28 cellular contexts compared by ENCODE assay signal in the genomic region with DNA sequence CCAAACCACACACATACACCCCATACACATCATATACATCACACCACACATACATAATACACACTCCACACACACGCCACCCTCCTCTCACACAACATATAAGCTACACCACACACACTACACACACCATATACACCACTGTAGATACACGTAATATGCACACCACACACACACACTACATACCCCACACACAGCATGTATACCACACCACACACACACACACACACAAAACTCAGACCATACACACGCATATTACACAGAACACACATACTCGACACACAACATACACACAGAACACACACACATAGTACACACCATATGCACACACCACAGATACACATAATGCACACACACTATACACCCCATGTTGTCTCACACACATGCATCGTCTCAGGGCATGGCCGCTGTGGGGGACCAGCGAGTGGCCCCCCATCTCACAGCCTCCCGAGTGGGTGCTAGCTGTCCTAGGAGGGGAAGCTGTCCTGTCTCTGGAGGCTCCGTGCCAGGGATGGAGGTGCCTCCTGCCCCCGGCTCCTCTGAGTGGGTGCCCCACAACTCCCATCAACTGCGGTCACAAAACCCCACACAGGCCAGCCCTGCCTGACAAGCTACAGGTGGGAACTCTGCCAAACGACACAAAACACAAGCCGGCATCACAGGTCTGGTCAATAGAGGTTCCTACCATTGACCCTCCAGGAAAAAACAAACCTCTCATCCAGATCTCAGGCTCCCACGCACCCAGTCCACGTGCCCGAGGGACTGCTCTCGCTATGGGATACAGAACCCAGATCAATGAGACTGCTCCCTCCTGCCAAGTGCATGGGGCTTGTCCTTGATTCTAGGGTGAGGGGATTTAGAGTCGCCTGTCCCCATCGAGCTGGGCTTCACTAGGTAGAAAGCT. TPM values are rescaled to one million over a fixed set of nuclear protein-coding genes. Genes with fewer than 3 reads are reported as not detected.
DNase-seq lines count a peak whose midpoint lies in the region; ATAC-seq, FAIRE-seq and TF ChIP-seq lines count a peak whose summit lies in the region.
"Had no signal": no experiment of that assay in that cellular context is flagged by ENCODE, and none has a peak within 500 bp of the region (broad histone marks: within the 10 kb centered on the region; RNA-seq: fewer than 3 reads in every experiment).

No MANE protein-coding gene starts in this region.

- H3K4me1 ChIP-seq in K562 (replicated peaks in 1 of 2; ENCODE audit: control insufficient read depth in 2 of 2, insufficient read depth in 2 of 2, low read length in 2 of 2), result peaks cover 0 to 19% of the 10 kb centered on the region in 2 experiments; a peak in 4 of 5 replicates
- peaks cover 67% of the 10 kb centered on the region for H3K4me1 ChIP-seq in HepG2 (ENCODE audit: insufficient read depth, low read length)
- H3K4me1 ChIP-seq in neuronal stem cell (ENCODE audit: control insufficient read depth in 2 of 2, insufficient read depth in 1 of 2, low read depth in 1 of 2, low read length in 2 of 2), result peaks cover 14 to 15% of the 10 kb centered on the region in 2 donors
- H3K4me1 ChIP-seq in sigmoid colon, result no peaks in the 10 kb centered on the region
- H3K4me1 ChIP-seq in A673 (ENCODE audit: insufficient read depth, low read length, poor library complexity, severe bottlenecking), result peaks cover 31% of the 10 kb centered on the region
- H3K4me1 ChIP-seq: HAP-1 had no signal

- H3K9ac ChIP-seq in K562 (ENCODE audit: insufficient read depth in 1 of 2, low read depth in 2 of 2, low read length in 2 of 2) (no peak overlapping the region), HepG2 (ENCODE audit: insufficient read depth, low read depth, low read length) (no peak overlapping the region), neuronal stem cell (ENCODE audit: low read depth, low read length, poor library complexity) (no peak overlapping the region)
- H3K9ac ChIP-seq: BLaER1, GM23248, SK-N-SH had no signal

- TF ChIP-seq EP300 in K562 (IDR thresholded peaks at IDR 0.05; ENCODE audit: low read length) (no peak), HepG2 (IDR thresholded peaks at IDR 0.05; ENCODE audit: low read depth in 2 of 2, low read length in 2 of 2) (no peak), HepG2 (CRISPR knock-in tag; IDR thresholded peaks at IDR 0.05; ENCODE audit: borderline replicate concordance) (no peak; the same call in 1 of the 2 replicates), sigmoid colon (IDR thresholded peaks at IDR 0.05) (no peak)

- CTCF ChIA-PET in K562 (lab: Yijun Ruan, JAX; ENCODE audit: low intra/inter-chr PET ratio) (no interaction called here), HepG2 (lab: Yijun Ruan, JAX; ENCODE audit: low intra/inter-chr PET ratio, low total read pairs) (no interaction called here), A673 (lab: Charles Lee) (no interaction called here)

- TF ChIP-seq POLR2A in K562 (conservative IDR thresholded peaks at IDR 0.05) (no peak), HepG2 (IDR thresholded peaks at IDR 0.05; ENCODE audit: insufficient read depth in 1 of 2, low read depth in 2 of 2, low read length in 2 of 2) (no peak), sigmoid colon (IDR thresholded peaks at IDR 0.05) (no peak)

- H3K9me3 ChIP-seq in K562 (replicated peaks; ENCODE audit: control insufficient read depth, insufficient read depth, low read depth, low read length), result no peaks in the 10 kb centered on the region
- no peaks in the 10 kb centered on the region for H3K9me3 ChIP-seq in HepG2 (ENCODE audit: low read length)
- no peaks in the 10 kb centered on the region for H3K9me3 ChIP-seq in neuronal stem cell (replicated peaks in 1 of 2; ENCODE audit: control insufficient read depth in 2 of 2, insufficient read depth in 1 of 2, low read depth in 1 of 2, low read length in 2 of 2)
- H3K9me3 ChIP-seq in sigmoid colon, result no peaks in the 10 kb centered on the region
- no peaks in the 10 kb centered on the region for H3K9me3 ChIP-seq in A673 (ENCODE audit: low read depth, low read length, poor library complexity, severe bottlenecking)
- H3K9me3 ChIP-seq: BLaER1, HAP-1, SK-N-SH had no signal

- H3K79me2 ChIP-seq in K562 (ENCODE audit: control insufficient read depth, insufficient read depth, low read length), result no peaks in the 10 kb centered on the region
- no peaks in the 10 kb centered on the region for H3K79me2 ChIP-seq in HepG2 (ENCODE audit: insufficient read depth, low read length)

- no peak overlapping the region for H2BK12ac ChIP-seq in neuronal stem cell (ENCODE audit: low read length)

- H3K4me3 ChIP-seq in K562 (no peak overlapping the region), HepG2 (replicated peaks in 1 of 3; ENCODE audit: insufficient read depth in 1 of 3, low read depth in 2 of 3, low read length in 3 of 3) (no peak overlapping the region), neuronal stem cell (ENCODE audit: low read length in 2 of 2) (peak overlapping the region in 1 of 2 donors; percentile 64), sigmoid colon (no peak overlapping the region), A673 (ENCODE audit: low read depth, low read length, poor library complexity, severe bottlenecking) (no peak overlapping the region)
- H3K4me3 ChIP-seq: BLaER1, GM23248, HAP-1 had no signal

- H2BK5ac ChIP-seq in neuronal stem cell (ENCODE audit: low read length), result no peak overlapping the region

- TF ChIP-seq CTCF in K562 (IDR thresholded peaks at IDR 0.05 in 2 of 3, conservative IDR thresholded peaks at IDR 0.05 in 1 of 3; ENCODE audit: insufficient read depth in 2 of 3, low read depth in 1 of 3, low read length in 3 of 3), result no peak
- TF ChIP-seq CTCF in HepG2 (CRISPR knock-in tag; IDR thresholded peaks at IDR 0.05), result no peak
- TF ChIP-seq CTCF in sigmoid colon (IDR thresholded peaks at IDR 0.05), result no peak
- TF ChIP-seq CTCF in A673 (conservative IDR thresholded peaks at IDR 0.05; ENCODE audit: low read depth, low read length), result no peak

- no peak overlapping the region for H2BK120ac ChIP-seq in neuronal stem cell (ENCODE audit: low read depth, low read length)

- no peaks in the 10 kb centered on the region for H3K79me1 ChIP-seq in neuronal stem cell (ENCODE audit: low read depth, low read length)

- no peak overlapping the region for H2BK15ac ChIP-seq in neuronal stem cell (ENCODE audit: low read length)

- ATAC-seq in K562 (no peak), HepG2 (no peak)
- ATAC-seq: Panc1 had no signal

- H3K18ac ChIP-seq in neuronal stem cell (ENCODE audit: low read length), result peak overlapping the region; percentile 17

- BruUV-seq in K562 (replicated peaks; lab: Mats Ljungman, UMichigan), result no TSS peak
- no TSS peak for BruUV-seq in HepG2 (replicated peaks; lab: Mats Ljungman, UMichigan)
- BruUV-seq in A673 (replicated peaks; lab: Mats Ljungman, UMichigan), result no TSS peak

- peaks cover 22 to 66% of the 10 kb centered on the region in 2 experiments; a peak in 4 of 5 replicates for H3K27me3 ChIP-seq in K562 (ENCODE audit: control insufficient read depth in 2 of 2, insufficient read depth in 2 of 2, low read length in 2 of 2)
- H3K27me3 ChIP-seq in HepG2 (ENCODE audit: control insufficient read depth in 1 of 2, insufficient read depth in 2 of 2, low read length in 2 of 2), result no peaks in the 10 kb centered on the region; a peak in 1 of 5 replicates
- peaks cover 0 to 2% (median 0%) of the 10 kb centered on the region in 3 experiments for H3K27me3 ChIP-seq in neuronal stem cell (ENCODE audit: control insufficient read depth in 3 of 3, insufficient read depth in 3 of 3, low read depth in 1 of 3, low read length in 3 of 3)
- no peaks in the 10 kb centered on the region for H3K27me3 ChIP-seq in sigmoid colon
- H3K27me3 ChIP-seq in A673 (replicated peaks; ENCODE audit: insufficient read depth, low read depth, low read length, poor library complexity), result no peaks in the 10 kb centered on the region
- H3K27me3 ChIP-seq: BLaER1 had no signal

- FAIRE-seq in K562 (lab: Jason Lieb, UNC), result no peak
- FAIRE-seq in HepG2 (lab: Jason Lieb, UNC), result peak; percentile 47
- FAIRE-seq: D721Med, GM18507 had no signal

- H3K36me3 ChIP-seq in K562 (ENCODE audit: control insufficient read depth, insufficient read depth, low read length) (no peaks in the 10 kb centered on the region), HepG2 (replicated peaks in 1 of 2; ENCODE audit: control insufficient read depth in 1 of 2, insufficient read depth in 2 of 2, low read length in 2 of 2) (no peaks in the 10 kb centered on the region), neuronal stem cell (replicated peaks in 1 of 2; ENCODE audit: control insufficient read depth in 2 of 2, insufficient read depth in 2 of 2, low read length in 2 of 2) (no peaks in the 10 kb centered on the region), sigmoid colon (no peaks in the 10 kb centered on the region), A673 (ENCODE audit: insufficient read depth, low read length, poor library complexity, severe bottlenecking) (no peaks in the 10 kb centered on the region)
- H3K36me3 ChIP-seq: BLaER1, HAP-1 had no signal

- 11% methylated on average over 19 of the region's 19 CpGs for WGBS in K562 (ENCODE audit: insufficient coverage, low coverage, missing lambda C conversion rate)
- 87% methylated on average over 19 of the region's 19 CpGs for WGBS in HepG2 (ENCODE audit: low lambda C conversion rate)
- 100% methylated on average over 1 of the region's 19 CpGs for WGBS in neuronal stem cell (ENCODE audit: extremely low coverage in 2 of 2, insufficient read length in 2 of 2, insufficient replicate concordance in 1 of 2), 2 donors
- whole genome bisulfite sequencing in sigmoid colon, 2 donors, result 93% methylated on average over 19 of the region's 19 CpGs

- POLR2A ChIA-PET in K562 (lab: Yijun Ruan, JAX) (interaction anchor here (0.6 kb wide), 1 partner anchor 30 kb away, joined by 3 read pairs; no protein-coding TSS in a partner anchor), HepG2 (lab: Yijun Ruan, JAX) (no interaction called here), A673 (lab: Charles Lee; ENCODE audit: low non-redundant PET) (no interaction called here)

- H3K9me1 ChIP-seq in K562 (ENCODE audit: control insufficient read depth, insufficient read depth, low read length), result no peaks in the 10 kb centered on the region

- in situ Hi-C loops in K562 (cut with MboI) (no loop called here), HepG2 (cut with HindIII; ENCODE audit: extremely low pct_ligation_motif_present, low pct_unique_long_range_greater_than_20kb) (loop anchor here (5.0 kb wide), 1 partner anchor 52 kb away; no protein-coding TSS in a partner anchor)

- H4K8ac ChIP-seq in neuronal stem cell (ENCODE audit: low read depth, low read length), result no peak overlapping the region

- DNase-seq in NCI-H748 (lab: John Stamatoyannopoulos, UW; ENCODE audit: unreplicated experiment) (peak; percentile 10), NCI-H748 treated with DMSO at 0.1 percent for 48 hours (lab: John Stamatoyannopoulos, UW) (no peak), K562 (ENCODE audit: extremely low read depth in 1 of 4, low spot score in 3 of 4) (no peak), HepG2 (ENCODE audit: low spot score) (no peak), neuronal stem cell (ENCODE audit: low spot score) (no peak), sigmoid colon (no peak), AG08396 (ENCODE audit: low spot score) (no peak), A673 (ENCODE audit: low spot score) (no peak)
- DNase-seq: 8988T; CD4-positive, CD25-positive, alpha-beta regulatory T cell; DMS53; GM23248; Karpas-422; NCI-H1092; NCI-H1417 treated with DMSO at 0.1 percent for 48 hours; NCI-H1694 treated with DMSO at 0.1 percent for 48 hours; NCI-H2107; NCI-H446; NCI-H524 treated with DMSO at 0.1 percent for 48 hours; SK-N-SH had no signal

- no peak overlapping the region for H2AK5ac ChIP-seq in neuronal stem cell (ENCODE audit: low read depth, low read length)

- intact Hi-C loops in K562 (cut with micrococcal nuclease) (no loop called here), HepG2 (cut with micrococcal nuclease; ENCODE audit: unreplicated experiment) (no loop called here), sigmoid colon (cut with DNase I) (no loop called here), A673 (cut with micrococcal nuclease; ENCODE audit: unreplicated experiment) (no loop called here)

- no peaks in the 10 kb centered on the region; the same call in 1 of the 2 replicates for H4K20me1 ChIP-seq in K562 (replicated peaks; ENCODE audit: control insufficient read depth, insufficient read depth, low read length)
- H4K20me1 ChIP-seq in HepG2 (ENCODE audit: insufficient read depth, low read length), result no peaks in the 10 kb centered on the region
- H4K20me1 ChIP-seq: BLaER1 had no signal

- no peak overlapping the region for H3K14ac ChIP-seq in neuronal stem cell (ENCODE audit: low read length)

- no peak overlapping the region for H3K23ac ChIP-seq in neuronal stem cell (ENCODE audit: low read depth, low read length, poor library complexity)

- no peak for TF ChIP-seq RAD21 in K562 (CRISPR knock-in tag; conservative IDR thresholded peaks at IDR 0.05 in 1 of 2, IDR thresholded peaks at IDR 0.05 in 1 of 2)
- no peak for TF ChIP-seq RAD21 in HepG2 (CRISPR knock-in tag; IDR thresholded peaks at IDR 0.05)

- no peak overlapping the region for H2AFZ ChIP-seq in K562 (ENCODE audit: low read depth, low read length)
- H2AFZ ChIP-seq in HepG2 (ENCODE audit: low read length), result no peak overlapping the region
- no peak overlapping the region for H2AFZ ChIP-seq in neuronal stem cell (ENCODE audit: low read length)
- H2AFZ ChIP-seq: GM23248 had no signal

- H3K4ac ChIP-seq in neuronal stem cell (ENCODE audit: low read length), result no peak overlapping the region

- no peak overlapping the region for H3K4me2 ChIP-seq in K562 (ENCODE audit: insufficient read depth, low read length)
- H3K4me2 ChIP-seq in HepG2 (ENCODE audit: low read depth, low read length), result no peak overlapping the region
- H3K4me2 ChIP-seq in neuronal stem cell (ENCODE audit: insufficient read depth, low read length, poor library complexity, severe bottlenecking), result no peak overlapping the region
- H3K4me2 ChIP-seq: SK-N-SH had no signal

- H4K91ac ChIP-seq in neuronal stem cell (ENCODE audit: low read depth, low read length, poor library complexity), result no peak overlapping the region

- H3K27ac ChIP-seq in K562 (ENCODE audit: extremely low read depth, low read depth, low read length), result no peak overlapping the region
- H3K27ac ChIP-seq in HepG2 (ENCODE audit: extremely low read length, insufficient read depth, low read length), result no peak overlapping the region
- H3K27ac ChIP-seq in neuronal stem cell (replicated peaks; ENCODE audit: low read length), result no peak overlapping the region
- H3K27ac ChIP-seq in sigmoid colon, result no peak overlapping the region
- H3K27ac ChIP-seq in A673 (ENCODE audit: low read depth, low read length, poor library complexity, severe bottlenecking), result no peak overlapping the region
- H3K27ac ChIP-seq: BLaER1, GM23248 had no signal

RNA-seq across cellular contexts. Expression of gene DACT2, which starts 49.1 kb away (rescaled TPM):
- not detected in 2 replicates for total RNA-seq in K562 (2011; cell fraction: chromatin; rRNA removed; ENCODE audit: low replicate concordance)
- not detected in 2 replicates for total RNA-seq in K562 (2011; cell fraction: nucleolus; rRNA removed)
- total RNA-seq in K562 (2011; cell fraction: nucleoplasm; rRNA removed), result not detected in 2 replicates
- not detected in 2 replicates for total RNA-seq in K562 (2014; rRNA removed)
- not detected in 2 replicates for total RNA-seq in K562 (2014; rRNA removed; fragmentation: Illumina TruSeq; extraction: Trizol)
- not detected in 2 replicates for total RNA-seq in K562 (2015; rRNA removed; fragmentation: Illumina TruSeq; extraction: Trizol)
- total RNA-seq in K562 (2021), result not detected in 2 replicates
- polyA plus RNA-seq in K562 (2011; rRNA removed), result not detected in 2 replicates
- polyA plus RNA-seq in K562 (2011; cell fraction: cytosol; rRNA removed), result 0.15 TPM in 1 of 2 replicates, not detected in the other
- 0.20 TPM in 1 of 2 replicates, not detected in the other for polyA plus RNA-seq in K562 (2011; cell fraction: nucleus; rRNA removed)
- polyA plus RNA-seq in K562 (2012), result not detected in 2 replicates
- polyA plus RNA-seq in K562 (2014; fragmentation: Illumina TruSeq; extraction: Trizol), result not detected in 2 replicates
- polyA plus RNA-seq in K562 (2014; fragmentation: Nextera tagmentation; extraction: Ambion mirVana), result not detected
- not detected in 2 replicates for polyA plus RNA-seq in K562 (2014; rRNA removed)
- not detected in 2 replicates for polyA minus RNA-seq in K562 (2011; rRNA and poly(A)+ RNA removed)
- not detected in 2 replicates for polyA minus RNA-seq in K562 (2011; cell fraction: cytosol; rRNA and poly(A)+ RNA removed)
- 0.13 TPM in 1 of 2 replicates, not detected in the other for polyA minus RNA-seq in K562 (2011; cell fraction: nucleus; rRNA and poly(A)+ RNA removed)
- total RNA-seq in HepG2 (2016; rRNA removed; fragmentation: Illumina TruSeq; extraction: Trizol), result not detected in 2 replicates
- total RNA-seq in HepG2 (2016; cell fraction: cytosol; rRNA removed; fragmentation: Illumina TruSeq; extraction: Trizol; ENCODE audit: low read depth), result not detected in 2 replicates
- total RNA-seq in HepG2 (2016; cell fraction: insoluble cytoplasmic fraction; rRNA removed; fragmentation: Illumina TruSeq; extraction: Trizol), result not detected in 2 replicates
- not detected in 2 replicates for total RNA-seq in HepG2 (2016; cell fraction: membrane; rRNA removed; fragmentation: Illumina TruSeq; extraction: Trizol)
- not detected in 2 replicates for total RNA-seq in HepG2 (2016; cell fraction: nucleus; rRNA removed; fragmentation: Illumina TruSeq; extraction: Trizol)
- polyA plus RNA-seq in HepG2 (2011; rRNA removed), result 0.10 and 0.15 TPM in 2 replicates
- polyA plus RNA-seq in HepG2 (2011; cell fraction: cytosol; rRNA removed), result 0.12 and 0.23 TPM in 2 replicates
- 0.23 and 0.45 TPM in 2 replicates for polyA plus RNA-seq in HepG2 (2011; cell fraction: nucleus; rRNA removed)
- not detected in 2 replicates for polyA plus RNA-seq in HepG2 (2012)
- polyA plus RNA-seq in HepG2 (2016; cell fraction: cytosol; fragmentation: Illumina TruSeq; extraction: Trizol; ENCODE audit: low read depth), result not detected in 2 replicates
- polyA plus RNA-seq in HepG2 (2016; cell fraction: insoluble cytoplasmic fraction; fragmentation: Illumina TruSeq; extraction: Trizol; ENCODE audit: low read depth), result not detected in 2 replicates
- polyA plus RNA-seq in HepG2 (2016; cell fraction: membrane; fragmentation: Illumina TruSeq; extraction: Trizol; ENCODE audit: low read depth), result not detected in 2 replicates
- polyA plus RNA-seq in HepG2 (2016; cell fraction: nucleus; fragmentation: Illumina TruSeq; extraction: Trizol; ENCODE audit: insufficient read depth, low read depth), result not detected in 2 replicates
- polyA minus RNA-seq in HepG2 (2011; rRNA and poly(A)+ RNA removed; ENCODE audit: low replicate concordance), result 0.26 TPM in 1 of 2 replicates, not detected in the other
- polyA minus RNA-seq in HepG2 (2011; cell fraction: cytosol; rRNA and poly(A)+ RNA removed), result 0.26 and 0.30 TPM in 2 replicates
- 0.25 TPM in 1 of 2 replicates, not detected in the other for polyA minus RNA-seq in HepG2 (2011; cell fraction: nucleus; rRNA and poly(A)+ RNA removed)
- polyA plus RNA-seq in neuronal stem cell (2013, experiment 1 of 2), result 0.46 TPM
- 0.51 TPM for polyA plus RNA-seq in neuronal stem cell (2013, experiment 2 of 2)
- total RNA-seq in sigmoid colon, result 1 to 10 TPM in 1 of 4 donors, under 1 TPM in 3; 0.16 to 1.1 (median 0.52) TPM
- under 1 TPM; 0.23 to 0.92 (median 0.60) TPM for polyA plus RNA-seq in sigmoid colon
- total RNA-seq in A673 (2021), result 14.5 and 18.7 TPM in 2 replicates
- total RNA-seq: CD4-positive, CD25-positive, alpha-beta regulatory T cell; Daoy; G401; GM23248; OCI-LY7 had no signal
- polyA plus RNA-seq: CD4-positive, CD25-positive, alpha-beta regulatory T cell; GM23248; SK-N-SH had no signal
